15 cellular contexts compared by ENCODE assay signal in the genomic region with DNA sequence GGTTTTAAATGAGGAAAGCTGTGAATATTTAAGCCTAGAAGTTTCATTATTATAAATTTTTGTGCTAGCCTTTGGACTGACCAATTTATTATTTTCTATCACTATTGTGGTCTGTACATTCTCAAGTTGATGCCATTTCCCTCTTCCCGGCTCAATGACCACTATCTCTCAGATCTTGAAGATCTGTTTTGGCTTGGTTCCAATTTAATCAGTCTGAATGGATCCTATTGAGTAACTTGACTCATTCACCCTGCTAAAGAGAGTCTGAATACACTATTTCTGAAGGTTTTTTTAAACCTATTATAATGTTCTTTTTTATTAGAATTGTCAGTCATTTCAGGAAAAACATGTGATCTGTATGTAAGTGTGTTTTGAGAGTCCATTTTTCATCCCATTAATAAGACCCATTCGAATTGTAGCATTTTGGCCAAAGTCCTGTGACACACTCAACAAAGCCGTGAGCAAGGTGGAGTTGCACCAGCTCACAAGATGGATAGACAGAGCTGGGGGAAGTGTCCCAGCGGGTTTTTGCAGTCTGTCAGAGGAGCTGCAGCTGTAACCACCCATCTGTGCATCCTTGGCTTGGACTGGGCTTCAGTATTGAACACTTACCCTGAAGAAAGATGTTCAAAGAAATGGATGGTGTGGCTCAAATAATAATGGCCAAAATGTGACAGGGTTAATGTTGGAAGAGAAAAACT.
DNase-seq lines count a peak whose midpoint lies in the region; ATAC-seq and TF ChIP-seq lines count a peak whose summit lies in the region.
"Had no signal": no experiment of that assay in that cellular context is flagged by ENCODE, and none has a peak within 500 bp of the region (broad histone marks: within the 10 kb centered on the region; RNA-seq: fewer than 3 reads in every experiment).

No MANE protein-coding gene starts in this region.

- H3K9me3 ChIP-seq in esophagus squamous epithelium (no peaks in the 10 kb centered on the region), tibial nerve (no peaks in the 10 kb centered on the region)

- TF ChIP-seq EP300 in tibial nerve (IDR thresholded peaks at IDR 0.05): no peak

- DNase-seq in NCI-H748 (lab: John Stamatoyannopoulos, UW; ENCODE audit: unreplicated experiment) (peak; percentile 41), NCI-H748 treated with DMSO at 0.1 percent for 48 hours (lab: John Stamatoyannopoulos, UW) (no peak), NCI-H446 treated with DMSO at 0.1 percent for 48 hours (lab: John Stamatoyannopoulos, UW) (peak; percentile 55), esophagus squamous epithelium (lab: John Stamatoyannopoulos, UW) (no peak), tibial nerve (ENCODE audit: low spot score in 2 of 2) (no peak), DMS153 (lab: John Stamatoyannopoulos, UW) (no peak)
- no peak for DNase-seq in activated CD4-positive, CD25-positive, alpha-beta regulatory T cell (lab: John Stamatoyannopoulos, UW)
- DNase-seq: activated naive CD4-positive, alpha-beta T cell; brain microvascular endothelial cell; COR-L47; NCI-H187; PC-3; stimulated activated CD4-positive, alpha-beta T cell treated with anti-CD3 and anti-CD28 coated beads, Interleukin-4, amount 100 ng/mL, for 4 hours; WERI-Rb-1 had no signal

- TF ChIP-seq POLR2A in esophagus squamous epithelium (IDR thresholded peaks at IDR 0.05) (no peak), tibial nerve (IDR thresholded peaks at IDR 0.05) (no peak)

- no peaks in the 10 kb centered on the region for H3K36me3 ChIP-seq in esophagus squamous epithelium
- H3K36me3 ChIP-seq in tibial nerve: no peaks in the 10 kb centered on the region
- H3K36me3 ChIP-seq: brain microvascular endothelial cell, WERI-Rb-1 had no signal

- H3K27ac ChIP-seq in esophagus squamous epithelium: peak overlapping the region in 3 of 4 donors; percentile 57 to 77 (median 73)
- H3K27ac ChIP-seq in tibial nerve: peak overlapping the region in 3 of 4 donors; percentile 2 to 79 (median 27)
- H3K27ac ChIP-seq: brain microvascular endothelial cell, WERI-Rb-1 had no signal

- 72 to 86% methylated on average over 4 of the region's 4 CpGs for WGBS in esophagus squamous epithelium, 2 donors
- 61 to 70% methylated on average over 4 of the region's 4 CpGs for WGBS in tibial nerve, 2 donors

- H3K4me1 ChIP-seq in esophagus squamous epithelium: peaks cover 9 to 36% (median 10%) of the 10 kb centered on the region in 3 donors
- peaks cover 0 to 76% (median 3%) of the 10 kb centered on the region in 4 donors for H3K4me1 ChIP-seq in tibial nerve

- no peaks in the 10 kb centered on the region for H3K27me3 ChIP-seq in esophagus squamous epithelium
- no peaks in the 10 kb centered on the region for H3K27me3 ChIP-seq in tibial nerve
- H3K27me3 ChIP-seq: brain microvascular endothelial cell had no signal

- intact Hi-C loops in esophagus squamous epithelium (cut with DNase I): no loop called here

- TF ChIP-seq CTCF in esophagus squamous epithelium (IDR thresholded peaks at IDR 0.05) (no peak), tibial nerve (IDR thresholded peaks at IDR 0.05) (no peak)

- H3K4me3 ChIP-seq in esophagus squamous epithelium: no peak overlapping the region
- no peak overlapping the region for H3K4me3 ChIP-seq in tibial nerve

- no peak for ATAC-seq in HG02884 (IDR thresholded peaks at IDR 0.05; ENCODE audit: unreplicated experiment)
- ATAC-seq: PC-3 had no signal

Comparison
In these comparisons a context has a peak if more than half of its experiments do, and no peak if none do; other contexts are left out.
1. DNase-seq: peak in NCI-H748 (single experiment) and NCI-H446 treated with DMSO at 0.1 percent for 48 hours (single experiment); none in NCI-H748 treated with DMSO at 0.1 percent for 48 hours (single experiment), esophagus squamous epithelium (single experiment), tibial nerve (0 of 2), activated CD4-positive, CD25-positive, alpha-beta regulatory T cell (0 of 4) and DMS153 (single experiment).